In the genomic region with DNA sequence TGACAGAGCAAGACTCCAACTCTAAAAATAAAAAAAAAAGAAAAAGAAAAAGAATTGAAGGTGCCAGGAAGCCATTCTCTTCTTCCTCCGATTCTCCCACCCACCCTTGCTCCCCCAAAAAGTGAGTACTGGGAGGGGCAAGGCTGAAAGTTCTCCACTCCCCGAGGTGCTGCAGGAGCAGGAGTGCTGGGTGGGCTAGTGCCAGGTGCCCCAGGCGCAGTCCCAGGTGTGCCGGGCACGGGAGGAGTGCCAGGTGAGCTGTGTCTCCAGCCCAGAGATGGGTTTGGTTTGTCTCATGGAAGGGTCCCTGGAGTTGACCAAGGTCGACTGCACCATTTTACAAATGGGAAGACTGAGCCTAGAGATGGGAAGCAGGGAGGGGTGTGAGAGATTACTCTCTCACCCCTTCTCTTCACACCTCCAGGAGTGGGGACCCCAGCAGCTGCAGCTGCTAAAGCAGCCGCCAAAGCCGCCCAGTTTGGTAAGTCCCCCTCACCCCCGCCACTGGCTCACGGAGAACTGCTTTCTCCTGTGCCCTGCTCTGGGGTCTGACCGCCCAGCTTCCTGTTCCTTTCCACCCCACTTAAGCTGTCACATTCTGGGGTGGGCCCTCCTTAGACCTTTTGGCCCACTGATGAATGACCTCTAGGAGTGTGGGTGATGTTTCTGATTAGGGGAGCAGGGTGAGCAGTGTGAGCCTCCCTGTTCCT, we compare ENCODE assay signal across 17 cellular contexts.
"Had no signal": no experiment of that assay in that cellular context is flagged by ENCODE, and none has a peak within 500 bp of the region (broad histone marks: within the 10 kb centered on the region; RNA-seq: fewer than 3 reads in every experiment).

No MANE protein-coding gene starts in this region.

- H3K9me3 ChIP-seq: body of pancreas, psoas muscle, stomach had no signal

- H3K4me1 Mint-ChIP-seq: nephron had no signal

- H3K4me2 ChIP-seq: hepatocyte had no signal

- ATAC-seq: activated CD4-positive, alpha-beta T cell treated with anti-CD3 and anti-CD28 coated beads for 36 hours; activated CD8-positive, alpha-beta memory T cell treated with anti-CD3 and anti-CD28 coated beads, Interleukin-2, amount 10 ng/mL, durations not matched to agents 7 days and 5 days; activated T-cell treated with anti-CD3 and anti-CD28 coated beads, Interleukin-2, amount 50 U/mL, for 4 hours; body of pancreas; effector memory CD8-positive, alpha-beta T cell; psoas muscle; sciatic nerve had no signal

- H3K27ac Mint-ChIP-seq: activated CD4-positive, alpha-beta memory T cell treated with anti-CD3 and anti-CD28 coated beads for 36 hours; activated CD4-positive, alpha-beta T cell treated with anti-CD3 and anti-CD28 coated beads for 36 hours; activated CD8-positive, alpha-beta memory T cell treated with anti-CD3 and anti-CD28 coated beads, Interleukin-2, amount 10 ng/mL, durations not matched to agents 7 days and 5 days; nephron had no signal

- H3K27ac ChIP-seq: epithelial cell of prostate, hepatocyte, psoas muscle, SK-N-MC had no signal

- DNase-seq: activated CD4-positive, alpha-beta memory T cell treated with anti-CD3 and anti-CD28 coated beads for 36 hours; activated CD4-positive, alpha-beta T cell treated with anti-CD3 and anti-CD28 coated beads for 36 hours; activated CD8-positive, alpha-beta memory T cell treated with anti-CD3 and anti-CD28 coated beads, Interleukin-2, amount 10 ng/mL, durations not matched to agents 7 days and 5 days; activated effector memory CD4-positive, alpha-beta T cell treated with Interleukin-2 at 50 U/mL for 16 hours; activated naive CD4-positive, alpha-beta T cell treated with anti-CD3 and anti-CD28 coated beads, Interleukin-2, amount 50 U/mL, for 16 hours; activated T-cell treated with anti-CD3 and anti-CD28 coated beads, Interleukin-2, amount 50 U/mL, for 4 hours; body of pancreas; central memory CD4-positive, alpha-beta T cell; effector memory CD8-positive, alpha-beta T cell; occipital lobe; stomach had no signal

- H2AFZ ChIP-seq: hepatocyte had no signal

- H3K9me3 Mint-ChIP-seq: activated CD4-positive, alpha-beta memory T cell treated with anti-CD3 and anti-CD28 coated beads for 36 hours; activated T-cell treated with anti-CD3 and anti-CD28 coated beads, Interleukin-2, amount 50 U/mL, for 4 hours; effector memory CD8-positive, alpha-beta T cell; nephron had no signal

- H3K79me2 ChIP-seq: hepatocyte had no signal

- H3K4me3 ChIP-seq: body of pancreas, hepatocyte, psoas muscle, SK-N-MC, stomach had no signal

- H3K27me3 ChIP-seq: body of pancreas, hepatocyte, stomach had no signal

- H3K4me3 Mint-ChIP-seq: activated CD4-positive, alpha-beta memory T cell treated with anti-CD3 and anti-CD28 coated beads for 36 hours; activated CD4-positive, alpha-beta T cell treated with anti-CD3 and anti-CD28 coated beads for 36 hours; activated CD8-positive, alpha-beta memory T cell treated with anti-CD3 and anti-CD28 coated beads, Interleukin-2, amount 10 ng/mL, durations not matched to agents 7 days and 5 days; activated T-cell treated with anti-CD3 and anti-CD28 coated beads, Interleukin-2, amount 50 U/mL, for 4 hours; effector memory CD8-positive, alpha-beta T cell; nephron had no signal

- H3K36me3 Mint-ChIP-seq: activated CD4-positive, alpha-beta memory T cell treated with anti-CD3 and anti-CD28 coated beads for 36 hours; activated CD8-positive, alpha-beta memory T cell treated with anti-CD3 and anti-CD28 coated beads, Interleukin-2, amount 10 ng/mL, durations not matched to agents 7 days and 5 days had no signal
